In the genomic region with DNA sequence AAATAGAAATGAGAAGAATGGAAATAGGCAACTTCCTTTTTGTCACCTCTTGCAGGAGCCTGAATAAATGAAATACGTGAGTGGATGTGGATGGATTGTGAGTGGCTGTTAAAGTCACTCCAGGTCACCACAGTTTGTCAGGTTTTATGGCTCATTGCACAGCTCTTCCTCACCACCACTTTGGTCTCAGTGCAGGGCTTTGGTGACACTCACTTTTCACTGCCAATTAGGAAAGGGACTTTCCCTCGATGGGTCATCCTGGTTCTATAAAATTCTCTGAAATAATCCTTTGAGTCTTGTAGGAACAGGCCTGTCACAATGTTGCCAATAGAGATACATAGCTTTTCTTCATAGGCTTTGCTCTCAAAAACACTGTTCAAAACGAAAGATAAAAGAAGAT, we compare ENCODE assay signal across 23 cellular contexts.
"Had no signal": no experiment of that assay in that cellular context is flagged by ENCODE, and none has a peak within 500 bp of the region (broad histone marks: within the 10 kb centered on the region; RNA-seq: fewer than 3 reads in every experiment).

No MANE protein-coding gene starts in this region.

- H3K27ac ChIP-seq: gastroesophageal sphincter, heart right ventricle, neural progenitor cell, ovary, sigmoid colon, spleen, thoracic aorta, upper lobe of left lung had no signal

- DNase-seq: activated CD4-positive, alpha-beta T cell treated with anti-CD3 and anti-CD28 coated beads for 48 hours; activated CD4-positive, CD25-positive, alpha-beta regulatory T cell; activated CD8-positive, alpha-beta T cell treated with anti-CD3 and anti-CD28 coated beads, Interleukin-2, amount 10 ng/mL, durations not matched to agents 7 days and 5 days; activated naive CD4-positive, alpha-beta T cell treated with Interleukin-2 at 50 U/mL for 16 hours; activated naive CD8-positive, alpha-beta T cell treated with anti-CD3 and anti-CD28 coated beads, Interleukin-2, amount 10 ng/mL, durations not matched to agents 7 days and 5 days; activated T-cell treated with anti-CD3 and anti-CD28 coated beads, Interleukin-2, amount 50 U/mL, for 24 hours; amygdala; caudate nucleus; endodermal cell; heart right ventricle; kidney glomerular epithelial cell; mesenchymal stem cell; mucosa of descending colon; naive B cell; ovary; sigmoid colon; spleen; stimulated activated CD4-positive, alpha-beta T cell treated with anti-CD3 and anti-CD28 coated beads, Interleukin-4, amount 100 ng/mL, for 4 hours; upper lobe of left lung had no signal

- ATAC-seq: activated CD8-positive, alpha-beta T cell treated with anti-CD3 and anti-CD28 coated beads, Interleukin-2, amount 10 ng/mL, durations not matched to agents 7 days and 5 days; gastroesophageal sphincter; heart right ventricle; mucosa of descending colon; stimulated activated memory B cell treated with anti-CD40 and anti-IgM and Interleukin-4, amounts not matched to agents 10 μg/mL and 1 μg/mL and 100 μg/mL, for 72 hours had no signal

- H3K4me1 ChIP-seq: gastroesophageal sphincter, heart right ventricle, neural progenitor cell, sigmoid colon, spleen, upper lobe of left lung had no signal

- H3K27me3 ChIP-seq: gastroesophageal sphincter, heart right ventricle, neural progenitor cell, ovary, sigmoid colon, spleen, upper lobe of left lung had no signal
